1 cellular context compared by ENCODE assay signal in genomic region chr5:175867587-175868347, GRCh38.
A peak's percentile ranks its signal among the peaks of the same experiment; 100 is the strongest.
TF ChIP-seq lines count a peak whose summit lies in the region.

No MANE protein-coding gene starts in this region.

TF ChIP-seq in HepG2, 621 proteins besides CTCF, POLR2A, EP300 and RAD21 (continued from another document and continues in another):
- TF ChIP-seq ZNF230 (CRISPR knock-in tag; IDR thresholded peaks at IDR 0.05), result no peak
- TF ChIP-seq ZNF747 (CRISPR knock-in tag; IDR thresholded peaks at IDR 0.05; ENCODE audit: borderline replicate concordance), result no peak
- no peak for TF ChIP-seq ZNF749 (CRISPR knock-in tag; IDR thresholded peaks at IDR 0.05; ENCODE audit: borderline replicate concordance)
- no peak for TF ChIP-seq XBP1 (CRISPR knock-in tag; IDR thresholded peaks at IDR 0.05)
- peak; percentile 86 for TF ChIP-seq FOSL2 (CRISPR knock-in tag; IDR thresholded peaks at IDR 0.05)
- TF ChIP-seq EED (CRISPR knock-in tag; IDR thresholded peaks at IDR 0.05), result no peak
- no peak for TF ChIP-seq SNAI1 (CRISPR knock-in tag; IDR thresholded peaks at IDR 0.05; ENCODE audit: borderline replicate concordance)
- TF ChIP-seq DZIP1 (CRISPR knock-in tag; IDR thresholded peaks at IDR 0.05), result no peak
- peak; percentile 75 for TF ChIP-seq MAX (IDR thresholded peaks at IDR 0.05)
- TF ChIP-seq SMAD3 (CRISPR knock-in tag; IDR thresholded peaks at IDR 0.05), result peak; percentile 37; the same call in 1 of the 2 replicates
- TF ChIP-seq ZNF704 (CRISPR knock-in tag; IDR thresholded peaks at IDR 0.05; ENCODE audit: borderline replicate concordance), result no peak
- TF ChIP-seq PCBP1 (IDR thresholded peaks at IDR 0.05; ENCODE audit: borderline replicate concordance, low read depth, low read length), result no peak
- no peak for TF ChIP-seq ZNF552 (CRISPR knock-in tag; IDR thresholded peaks at IDR 0.05; ENCODE audit: borderline replicate concordance)
- TF ChIP-seq GPN1 (CRISPR knock-in tag; IDR thresholded peaks at IDR 0.05; ENCODE audit: borderline replicate concordance), result no peak
- TF ChIP-seq ZFY (CRISPR knock-in tag; IDR thresholded peaks at IDR 0.05), result no peak
- no peak for TF ChIP-seq TBP (CRISPR knock-in tag; IDR thresholded peaks at IDR 0.05)
- TF ChIP-seq ZNF567 (CRISPR knock-in tag; IDR thresholded peaks at IDR 0.05; ENCODE audit: borderline replicate concordance), result no peak
- TF ChIP-seq WIZ (CRISPR knock-in tag; IDR thresholded peaks at IDR 0.05), result no peak
- TF ChIP-seq MIXL1 (CRISPR knock-in tag; IDR thresholded peaks at IDR 0.05), result no peak
- no peak for TF ChIP-seq TRIM22 (IDR thresholded peaks at IDR 0.05)
- peak; percentile 96 for TF ChIP-seq HMGXB3 (CRISPR knock-in tag; IDR thresholded peaks at IDR 0.05; ENCODE audit: borderline replicate concordance)
- no peak for TF ChIP-seq ZNF710 (CRISPR knock-in tag; IDR thresholded peaks at IDR 0.05; ENCODE audit: borderline replicate concordance)
- TF ChIP-seq PHF8 (CRISPR knock-in tag; IDR thresholded peaks at IDR 0.05), result no peak
- TF ChIP-seq SRF (IDR thresholded peaks at IDR 0.05; ENCODE audit: low read depth, low read length), result no peak
- TF ChIP-seq NPAS2 (CRISPR knock-in tag; IDR thresholded peaks at IDR 0.05; ENCODE audit: borderline replicate concordance), result no peak
- TF ChIP-seq ELF1 (CRISPR knock-in tag; IDR thresholded peaks at IDR 0.05), result 0 out of 2 replicates have a peak, but pooled peaks have one; percentile 11
- TF ChIP-seq TGIF2 (CRISPR knock-in tag; IDR thresholded peaks at IDR 0.05), result peak; percentile 98
- TF ChIP-seq PHF20 (CRISPR knock-in tag; IDR thresholded peaks at IDR 0.05), result no peak
- TF ChIP-seq JUNB (CRISPR knock-in tag; IDR thresholded peaks at IDR 0.05; ENCODE audit: borderline replicate concordance), result no peak
- TF ChIP-seq HMG20A (CRISPR knock-in tag; IDR thresholded peaks at IDR 0.05; ENCODE audit: borderline replicate concordance), result peak; percentile 75; the same call in 1 of the 2 replicates
- TF ChIP-seq GABPA (IDR thresholded peaks at IDR 0.05; ENCODE audit: low read depth, low read length), result no peak
- TF ChIP-seq GABPA (CRISPR knock-in tag; IDR thresholded peaks at IDR 0.05; ENCODE audit: low read depth), result no peak
- peak; percentile 91 for TF ChIP-seq NCOR1 (IDR thresholded peaks at IDR 0.05; ENCODE audit: borderline replicate concordance, low read length)
- TF ChIP-seq ZNF607 (CRISPR knock-in tag; IDR thresholded peaks at IDR 0.05; ENCODE audit: borderline replicate concordance), result no peak
- TF ChIP-seq ZNF629 (CRISPR knock-in tag; conservative IDR thresholded peaks at IDR 0.05), result peak; percentile 26; the same call in 1 of the 2 replicates
- TF ChIP-seq GMEB2 (CRISPR knock-in tag; IDR thresholded peaks at IDR 0.05; ENCODE audit: low read depth), result no peak
- TF ChIP-seq TAF1 (CRISPR knock-in tag; IDR thresholded peaks at IDR 0.05), result no peak
- TF ChIP-seq SYNCRIP (IDR thresholded peaks at IDR 0.05; ENCODE audit: insufficient read depth, low read depth, low read length), result no peak
- TF ChIP-seq RCOR2 (CRISPR knock-in tag; IDR thresholded peaks at IDR 0.05), result peak; percentile 58; the same call in 1 of the 2 replicates
- no peak for TF ChIP-seq NFYB (CRISPR knock-in tag; IDR thresholded peaks at IDR 0.05)
- TF ChIP-seq TARDBP (CRISPR knock-in tag; IDR thresholded peaks at IDR 0.05), result peak; percentile 74
- peak; percentile 60; the same call in 1 of the 2 replicates for TF ChIP-seq CREM (IDR thresholded peaks at IDR 0.05)
- TF ChIP-seq CREM (CRISPR knock-in tag; IDR thresholded peaks at IDR 0.05), result no peak
- no peak for TF ChIP-seq IRF1 (CRISPR knock-in tag; IDR thresholded peaks at IDR 0.05; ENCODE audit: low read depth)
- 0 out of 2 replicates have a peak, but pooled peaks have one; percentile 66 for TF ChIP-seq AHR (CRISPR knock-in tag; IDR thresholded peaks at IDR 0.05)
- no peak for TF ChIP-seq ZNF563 (CRISPR knock-in tag; IDR thresholded peaks at IDR 0.05)
- TF ChIP-seq ZNF143 (CRISPR knock-in tag; IDR thresholded peaks at IDR 0.05), result no peak
- no peak for TF ChIP-seq ZUFSP (CRISPR knock-in tag; IDR thresholded peaks at IDR 0.05; ENCODE audit: borderline replicate concordance)
- TF ChIP-seq TBX2 (CRISPR knock-in tag; IDR thresholded peaks at IDR 0.05; ENCODE audit: borderline replicate concordance), result peak; percentile 61; the same call in 1 of the 2 replicates
